ENCODE assay signal across 17 cellular contexts in genomic region chr5:18244309-18244708, GRCh38.
DNase-seq lines count a peak whose midpoint lies in the region; ATAC-seq, FAIRE-seq and TF ChIP-seq lines count a peak whose summit lies in the region.
"Had no signal": no experiment of that assay in that cellular context is flagged by ENCODE, and none has a peak within 500 bp of the region (broad histone marks: within the 10 kb centered on the region; RNA-seq: fewer than 3 reads in every experiment).

No MANE protein-coding gene starts in this region.

- peak overlapping the region; percentile 24 for H3K4me2 ChIP-seq in hepatocyte

- H4K20me1 ChIP-seq in hepatocyte (ENCODE audit: insufficient read depth, poor library complexity, severe bottlenecking) = no peaks in the 10 kb centered on the region

- no peak for FAIRE-seq in bronchial epithelial cell (lab: Jason Lieb, UNC)
- FAIRE-seq: A204.1, GM12878, GM18507, HTR-8/SVneo had no signal

- TF ChIP-seq CTCF in bronchial epithelial cell (IDR thresholded peaks at IDR 0.05; ENCODE audit: insufficient read depth, low read length, severe bottlenecking) = no peak
- TF ChIP-seq CTCF in hepatocyte (IDR thresholded peaks at IDR 0.05; ENCODE audit: poor library complexity) = no peak

- H3K4me1 ChIP-seq in hepatocyte (ENCODE audit: insufficient read depth) = no peaks in the 10 kb centered on the region

- H3K4me3 ChIP-seq in SK-N-MC (no peak overlapping the region), bronchial epithelial cell (ENCODE audit: low read depth, low read length) (no peak overlapping the region), hepatocyte (no peak overlapping the region)
- H3K4me3 ChIP-seq: GM12878 had no signal

- H3K27me3 ChIP-seq in bronchial epithelial cell (ENCODE audit: control insufficient read depth, insufficient read depth, low read length) = no peaks in the 10 kb centered on the region
- H3K27me3 ChIP-seq in hepatocyte = no peaks in the 10 kb centered on the region

- H3K9me2 ChIP-seq in hepatocyte (replicated peaks; ENCODE audit: insufficient read depth) = no peaks in the 10 kb centered on the region

- no peak overlapping the region for H2AFZ ChIP-seq in hepatocyte

- H3K9ac ChIP-seq in SK-N-MC (ENCODE audit: insufficient read length) = no peak overlapping the region

- H3K36me3 ChIP-seq in SK-N-MC (ENCODE audit: insufficient read depth, low read length) (no peaks in the 10 kb centered on the region), bronchial epithelial cell (ENCODE audit: control insufficient read depth, insufficient read depth, low read length) (no peaks in the 10 kb centered on the region), hepatocyte (replicated peaks; ENCODE audit: insufficient read depth, low read depth) (no peaks in the 10 kb centered on the region)

- DNase-seq in SIG-M5 treated with dmso at 0.1 percent for 504 hours (lab: John Stamatoyannopoulos, UW; ENCODE audit: unreplicated experiment) = peak; percentile 2
- DNase-seq in SIG-M5 (lab: John Stamatoyannopoulos, UW) = no peak
- peak; percentile 6 for DNase-seq in SK-N-MC (ENCODE audit: low read depth, low spot score)
- peak; percentile 3 for DNase-seq in bronchial epithelial cell (ENCODE audit: low read depth)
- DNase-seq in hepatocyte (ENCODE audit: low spot score) = no peak
- no peak for DNase-seq in NCI-H748 (lab: John Stamatoyannopoulos, UW; ENCODE audit: unreplicated experiment)
- DNase-seq: C1 segment of cervical spinal cord; Calu3; CD4-positive, alpha-beta T cell; DMS 273 treated with DMSO at 0.1 percent for 48 hours; HCEC 1CT; HFFc6 had no signal

- ATAC-seq in GM18907 (IDR thresholded peaks at IDR 0.05; ENCODE audit: unreplicated experiment) = no peak
- ATAC-seq: GM12878 had no signal

- no peaks in the 10 kb centered on the region for H3K79me2 ChIP-seq in hepatocyte

- H3K9me3 ChIP-seq in SK-N-MC (ENCODE audit: low read depth, low read length) (no peaks in the 10 kb centered on the region), hepatocyte (ENCODE audit: low read depth) (peaks cover 5% of the 10 kb centered on the region)

- no peak overlapping the region for H3K27ac ChIP-seq in SK-N-MC
- no peak overlapping the region for H3K27ac ChIP-seq in hepatocyte

Comparison
In these comparisons a context has a peak if more than half of its experiments do, and no peak if none do; other contexts are left out.
1. DNase-seq: peak in SIG-M5 treated with dmso at 0.1 percent for 504 hours (single experiment), SK-N-MC (single experiment) and bronchial epithelial cell (single experiment); none in SIG-M5 (single experiment), hepatocyte (single experiment) and NCI-H748 (single experiment).